In the genomic region with DNA sequence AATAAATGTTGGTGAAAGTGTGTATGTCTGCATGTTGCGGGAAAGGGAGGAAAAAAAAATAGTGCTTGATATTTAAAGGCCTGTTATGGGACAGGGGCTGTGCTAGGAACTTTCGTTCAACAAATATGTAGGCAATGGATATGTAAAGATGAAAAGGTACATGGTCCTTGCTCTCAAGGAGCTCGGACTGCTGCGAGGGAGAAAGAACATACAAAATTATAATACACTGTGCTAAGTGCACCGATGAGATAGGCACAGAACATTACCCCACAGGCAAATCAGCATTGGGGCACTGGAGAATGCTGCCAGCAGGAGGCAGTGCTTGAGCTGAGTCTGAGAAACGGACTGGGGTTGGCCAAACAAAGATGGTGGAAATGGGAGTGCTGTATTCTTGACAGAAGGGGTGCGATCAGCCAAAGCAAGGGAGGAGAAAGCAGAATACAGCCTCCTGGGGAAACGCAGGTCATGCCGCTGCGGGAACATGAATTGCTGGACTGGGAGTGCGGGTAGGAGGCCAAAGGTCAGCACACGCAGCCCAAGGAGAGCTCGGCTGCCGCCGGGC, we compare ENCODE assay signal across 8 cellular contexts. TPM values are rescaled to one million over a fixed set of nuclear protein-coding genes. Genes with fewer than 3 reads are reported as not detected.
DNase-seq lines count a peak whose midpoint lies in the region; ATAC-seq, FAIRE-seq and TF ChIP-seq lines count a peak whose summit lies in the region.

No MANE protein-coding gene starts in this region.

- H3K9me3 ChIP-seq in K562 (replicated peaks; ENCODE audit: control insufficient read depth, insufficient read depth, low read depth, low read length) = no peaks in the 10 kb centered on the region
- no peaks in the 10 kb centered on the region for H3K9me3 ChIP-seq in gastrocnemius medialis

- no peaks in the 10 kb centered on the region for H4K20me1 ChIP-seq in K562 (replicated peaks; ENCODE audit: control insufficient read depth, insufficient read depth, low read length)

- TF ChIP-seq CTCF in K562 (IDR thresholded peaks at IDR 0.05 in 2 of 3, conservative IDR thresholded peaks at IDR 0.05 in 1 of 3; ENCODE audit: insufficient read depth in 2 of 3, low read depth in 1 of 3, low read length in 3 of 3) (peak; percentile 84 to 91 (median 89)), gastrocnemius medialis (IDR thresholded peaks at IDR 0.05 in 4 of 5, conservative IDR thresholded peaks at IDR 0.05 in 1 of 5) (peak; percentile 53 to 78 (median 66))

- TF ChIP-seq EP300 in K562 (IDR thresholded peaks at IDR 0.05; ENCODE audit: low read length) = no peak

- in situ Hi-C loops in K562 (cut with MboI) = no loop called here
- in situ Hi-C loops in gastrocnemius medialis (cut with MboI; ENCODE audit: low sequenced_read_pairs in 4 of 4) = loop anchor here in 3 of 4 donors (5.0 to 25.0 kb wide), 3 partner anchors 94 to 473 kb away; partner anchors contain the start of genes TM6SF1 (in 2 of the 3) and RPS17 (in 1 of the 3)

- H3K27me3 ChIP-seq in K562 (ENCODE audit: control insufficient read depth in 2 of 2, insufficient read depth in 2 of 2, low read length in 2 of 2) (no peaks in the 10 kb centered on the region; a peak in 1 of 5 replicates), gastrocnemius medialis (no peaks in the 10 kb centered on the region)

- H3K4me2 ChIP-seq in K562 (ENCODE audit: insufficient read depth, low read length) = peak overlapping the region; percentile 85

- FAIRE-seq in GM12891 (lab: Jason Lieb, UNC) (peak; percentile 84), K562 (lab: Jason Lieb, UNC) (peak; percentile 81)

- H3K4me1 ChIP-seq in K562 (replicated peaks in 1 of 2; ENCODE audit: control insufficient read depth in 2 of 2, insufficient read depth in 2 of 2, low read length in 2 of 2) (peaks cover 20 to 24% of the 10 kb centered on the region in 2 experiments; a peak in 4 of 5 replicates), gastrocnemius medialis (peaks cover 26% of the 10 kb centered on the region in 2 donors)

- BruUV-seq in K562 (replicated peaks; lab: Mats Ljungman, UMichigan) = no TSS peak

- peaks cover 36% of the 10 kb centered on the region for H3K79me2 ChIP-seq in K562 (ENCODE audit: control insufficient read depth, insufficient read depth, low read length)

- CTCF ChIA-PET in K562 (lab: Yijun Ruan, JAX; ENCODE audit: low intra/inter-chr PET ratio) = interaction anchor here (1.0 to 1.7 kb wide), 3 partner anchors 161 to 561 kb away, joined by 5 to 6 read pairs (median 5); no protein-coding TSS in a partner anchor

- peak overlapping the region; percentile 68 for H3K4me3 ChIP-seq in K562
- peak overlapping the region; percentile 90 to 100 (median 95) for H3K4me3 ChIP-seq in gastrocnemius medialis

- POLR2A ChIA-PET in K562 (lab: Yijun Ruan, JAX) = interaction anchor here (0.6 to 1.6 kb wide), 5 partner anchors 11 to 330 kb away, joined by 3 to 6 read pairs (median 4); no protein-coding TSS in a partner anchor

- H3K36me3 ChIP-seq in K562 (ENCODE audit: control insufficient read depth, insufficient read depth, low read length) (peaks cover 31% of the 10 kb centered on the region), gastrocnemius medialis (peaks cover 0 to 34% of the 10 kb centered on the region in 2 donors)

- peak overlapping the region; percentile 90 to 94 for H3K9ac ChIP-seq in K562 (ENCODE audit: insufficient read depth in 1 of 2, low read depth in 2 of 2, low read length in 2 of 2)

- no peak for TF ChIP-seq POLR2A in GM12891 (IDR thresholded peaks at IDR 0.05; ENCODE audit: low read depth, low read length)
- no peak for TF ChIP-seq POLR2A in K562 (conservative IDR thresholded peaks at IDR 0.05)
- TF ChIP-seq POLR2A in gastrocnemius medialis (IDR thresholded peaks at IDR 0.05) = no peak

- peak; percentile 81 to 83 for TF ChIP-seq RAD21 in K562 (CRISPR knock-in tag; conservative IDR thresholded peaks at IDR 0.05 in 1 of 2, IDR thresholded peaks at IDR 0.05 in 1 of 2)

- peak; percentile 54 for ATAC-seq in HG02678 (IDR thresholded peaks at IDR 0.05; ENCODE audit: unreplicated experiment)
- ATAC-seq in K562 = peak; percentile 84
- peak; percentile 64 to 84 for ATAC-seq in gastrocnemius medialis

- intact Hi-C loops in K562 (cut with micrococcal nuclease) = loop anchor here (1.0 to 5.0 kb wide), 5 partner anchors 56 to 426 kb away; partner anchors contain the start of genes BTBD1 and TM6SF1
- intact Hi-C loops in gastrocnemius medialis (cut with DNase I; ENCODE audit: low total_unique reads) = loop anchor here (1.0 to 10.0 kb wide), 5 partner anchors 37 to 476 kb away; partner anchors contain the start of genes HDGFL3 and TM6SF1

- H2AFZ ChIP-seq in K562 (ENCODE audit: low read depth, low read length) = peak overlapping the region; percentile 96

- WGBS in K562 (ENCODE audit: insufficient coverage, low coverage, missing lambda C conversion rate) = 4% methylated on average over 15 of the region's 15 CpGs

- H3K9me1 ChIP-seq in K562 (ENCODE audit: control insufficient read depth, insufficient read depth, low read length) = no peaks in the 10 kb centered on the region

- peak overlapping the region; percentile 67 for H3K27ac ChIP-seq in K562 (ENCODE audit: extremely low read depth, low read depth, low read length)
- peak overlapping the region; percentile 82 to 92 (median 86) for H3K27ac ChIP-seq in gastrocnemius medialis

- DNase-seq in GM12891 (ENCODE audit: insufficient read length, low spot score) (peak; percentile 71), NCI-H1092 treated with DMSO at 0.1 percent for 48 hours (lab: John Stamatoyannopoulos, UW) (peak; percentile 46), T1000 (lab: John Stamatoyannopoulos, UW) (peak; percentile 6), K562 (ENCODE audit: extremely low read depth in 1 of 4, low spot score in 3 of 4) (peak; percentile 64 to 88 (median 74)), iPS DF 4.7 (ENCODE audit: extremely low read depth, low spot score) (peak; percentile 33), gastrocnemius medialis (peak; percentile 52 to 79), mesenteric fat pad (ENCODE audit: low spot score) (no peak)

RNA-seq across cellular contexts. Expression of gene C15orf40, which starts 0.6 kb away (rescaled TPM):
- polyA plus RNA-seq in GM12891 (2012; ENCODE audit: low read depth, missing spikeins) = 28.7 TPM
- 46.2 and 54.6 TPM in 2 replicates for total RNA-seq in K562 (2011; cell fraction: chromatin; rRNA removed; ENCODE audit: low replicate concordance)
- total RNA-seq in K562 (2011; cell fraction: nucleolus; rRNA removed) = 35.3 and 48.2 TPM in 2 replicates
- 49.2 and 71.3 TPM in 2 replicates for total RNA-seq in K562 (2011; cell fraction: nucleoplasm; rRNA removed)
- total RNA-seq in K562 (2014; rRNA removed) = 15.9 and 18.4 TPM in 2 replicates
- total RNA-seq in K562 (2014; rRNA removed; fragmentation: Illumina TruSeq; extraction: Trizol) = 30.3 and 33.7 TPM in 2 replicates
- total RNA-seq in K562 (2015; rRNA removed; fragmentation: Illumina TruSeq; extraction: Trizol) = 13.6 and 22.1 TPM in 2 replicates
- total RNA-seq in K562 (2021) = 22.9 and 27.0 TPM in 2 replicates
- 21.4 and 27.0 TPM in 2 replicates for polyA plus RNA-seq in K562 (2011; rRNA removed)
- 13.7 and 19.6 TPM in 2 replicates for polyA plus RNA-seq in K562 (2011; cell fraction: cytosol; rRNA removed)
- polyA plus RNA-seq in K562 (2011; cell fraction: nucleus; rRNA removed) = 18.6 and 24.1 TPM in 2 replicates
- polyA plus RNA-seq in K562 (2012) = 28.6 and 37.1 TPM in 2 replicates
- 23.2 and 33.9 TPM in 2 replicates for polyA plus RNA-seq in K562 (2014; fragmentation: Illumina TruSeq; extraction: Trizol)
- polyA plus RNA-seq in K562 (2014; fragmentation: Nextera tagmentation; extraction: Ambion mirVana) = 10 to 100 TPM; 49.9 to 52.0 TPM
- polyA plus RNA-seq in K562 (2014; rRNA removed) = 21.8 and 29.6 TPM in 2 replicates
- 13.9 and 15.5 TPM in 2 replicates for polyA minus RNA-seq in K562 (2011; rRNA and poly(A)+ RNA removed)
- polyA minus RNA-seq in K562 (2011; cell fraction: cytosol; rRNA and poly(A)+ RNA removed) = 4.8 and 6.3 TPM in 2 replicates
- 25.8 and 31.9 TPM in 2 replicates for polyA minus RNA-seq in K562 (2011; cell fraction: nucleus; rRNA and poly(A)+ RNA removed)
- 10 to 100 TPM in 2 of 4 donors, 1 to 10 TPM in 2; 5.9 to 14.6 (median 9.5) TPM for total RNA-seq in gastrocnemius medialis
- 21.5 TPM for total RNA-seq in mesenteric fat pad

RNA-seq across cellular contexts. Expression of gene RAMAC, which starts 24.8 kb away (rescaled TPM):
- polyA plus RNA-seq in GM12891 (2012; ENCODE audit: low read depth, missing spikeins) = 30.3 TPM
- total RNA-seq in K562 (2011; cell fraction: chromatin; rRNA removed; ENCODE audit: low replicate concordance) = 2.6 and 5.9 TPM in 2 replicates
- total RNA-seq in K562 (2011; cell fraction: nucleolus; rRNA removed) = 3.8 and 4.2 TPM in 2 replicates
- 5.6 and 8.0 TPM in 2 replicates for total RNA-seq in K562 (2011; cell fraction: nucleoplasm; rRNA removed)
- total RNA-seq in K562 (2014; rRNA removed) (35.8 and 37.8 TPM in 2 replicates), K562 (2014; rRNA removed; fragmentation: Illumina TruSeq; extraction: Trizol) (43.3 and 44.1 TPM in 2 replicates), K562 (2015; rRNA removed; fragmentation: Illumina TruSeq; extraction: Trizol) (41.7 and 41.9 TPM in 2 replicates), K562 (2021) (26.9 and 28.4 TPM in 2 replicates), gastrocnemius medialis (10 to 100 TPM; 16.4 to 28.0 (median 23.7) TPM), mesenteric fat pad (14.1 TPM)
- polyA plus RNA-seq in K562 (2011; rRNA removed) (24.8 and 36.5 TPM in 2 replicates), K562 (2014; fragmentation: Illumina TruSeq; extraction: Trizol) (35.4 and 38.4 TPM in 2 replicates), K562 (2014; fragmentation: Nextera tagmentation; extraction: Ambion mirVana) (100 to 1,000 TPM; 100 to 108 TPM), K562 (2014; rRNA removed) (35.4 and 42.8 TPM in 2 replicates)
- polyA plus RNA-seq in K562 (2011; cell fraction: cytosol; rRNA removed) = 11.2 and 18.5 TPM in 2 replicates
- 6.4 and 8.9 TPM in 2 replicates for polyA plus RNA-seq in K562 (2011; cell fraction: nucleus; rRNA removed)
- 24.3 and 37.1 TPM in 2 replicates for polyA plus RNA-seq in K562 (2012)
- 24.8 and 30.8 TPM in 2 replicates for polyA minus RNA-seq in K562 (2011; rRNA and poly(A)+ RNA removed)
- polyA minus RNA-seq in K562 (2011; cell fraction: cytosol; rRNA and poly(A)+ RNA removed) = 6.6 and 12.8 TPM in 2 replicates
- 1.6 and 3.2 TPM in 2 replicates for polyA minus RNA-seq in K562 (2011; cell fraction: nucleus; rRNA and poly(A)+ RNA removed)

RNA-seq across cellular contexts. Expression of gene BTBD1, which starts 56.3 kb away (rescaled TPM):
- polyA plus RNA-seq in GM12891 (2012; ENCODE audit: low read depth, missing spikeins) = 37.2 TPM
- 36.3 and 67.9 TPM in 2 replicates for total RNA-seq in K562 (2011; cell fraction: chromatin; rRNA removed; ENCODE audit: low replicate concordance)
- total RNA-seq in K562 (2011; cell fraction: nucleolus; rRNA removed) = 28.7 and 30.3 TPM in 2 replicates
- 50.4 and 78.1 TPM in 2 replicates for total RNA-seq in K562 (2011; cell fraction: nucleoplasm; rRNA removed)
- total RNA-seq in K562 (2014; rRNA removed) (89.1 and 90.4 TPM in 2 replicates), K562 (2014; rRNA removed; fragmentation: Illumina TruSeq; extraction: Trizol) (97.6 and 107 TPM in 2 replicates), K562 (2015; rRNA removed; fragmentation: Illumina TruSeq; extraction: Trizol) (87.4 and 93.4 TPM in 2 replicates), K562 (2021) (75.8 and 77.3 TPM in 2 replicates), gastrocnemius medialis (100 to 1,000 TPM; 229 to 408 (median 342) TPM), mesenteric fat pad (49.0 TPM)
- polyA plus RNA-seq in K562 (2011; rRNA removed) (91.7 and 106 TPM in 2 replicates), K562 (2014; fragmentation: Illumina TruSeq; extraction: Trizol) (89.5 and 94.1 TPM in 2 replicates), K562 (2014; fragmentation: Nextera tagmentation; extraction: Ambion mirVana) (10 to 100 TPM; 19.4 to 27.2 TPM), K562 (2014; rRNA removed) (73.6 and 74.9 TPM in 2 replicates)
- 42.8 and 47.8 TPM in 2 replicates for polyA plus RNA-seq in K562 (2011; cell fraction: cytosol; rRNA removed)
- 32.2 and 50.2 TPM in 2 replicates for polyA plus RNA-seq in K562 (2011; cell fraction: nucleus; rRNA removed)
- 58.8 and 59.6 TPM in 2 replicates for polyA plus RNA-seq in K562 (2012)
- polyA minus RNA-seq in K562 (2011; rRNA and poly(A)+ RNA removed) = 134 and 142 TPM in 2 replicates
- 66.7 and 84.5 TPM in 2 replicates for polyA minus RNA-seq in K562 (2011; cell fraction: cytosol; rRNA and poly(A)+ RNA removed)
- 32.2 and 51.5 TPM in 2 replicates for polyA minus RNA-seq in K562 (2011; cell fraction: nucleus; rRNA and poly(A)+ RNA removed)

RNA-seq across cellular contexts. Expression of gene HOMER2, which starts 58.3 kb away (rescaled TPM):
- 5.2 TPM for polyA plus RNA-seq in GM12891 (2012; ENCODE audit: low read depth, missing spikeins)
- total RNA-seq in K562 (2011; cell fraction: chromatin; rRNA removed; ENCODE audit: low replicate concordance) = 1.4 and 2.3 TPM in 2 replicates
- total RNA-seq in K562 (2011; cell fraction: nucleolus; rRNA removed) = 1.4 and 1.8 TPM in 2 replicates
- total RNA-seq in K562 (2011; cell fraction: nucleoplasm; rRNA removed) = 2.2 and 2.9 TPM in 2 replicates
- total RNA-seq in K562 (2014; rRNA removed) (0.32 and 0.69 TPM in 2 replicates), K562 (2014; rRNA removed; fragmentation: Illumina TruSeq; extraction: Trizol) (0.25 and 0.57 TPM in 2 replicates), K562 (2015; rRNA removed; fragmentation: Illumina TruSeq; extraction: Trizol) (0.41 TPM in 1 of 2 replicates, not detected in the other), K562 (2021) (0.47 and 0.54 TPM in 2 replicates), gastrocnemius medialis (100 to 1,000 TPM in 2 of 4 donors, 10 to 100 TPM in 2; 51.6 to 132 (median 94.5) TPM), mesenteric fat pad (2.9 TPM)
- polyA plus RNA-seq in K562 (2011; rRNA removed) (0.13 and 0.18 TPM in 2 replicates), K562 (2014; fragmentation: Illumina TruSeq; extraction: Trizol) (0.30 and 0.43 TPM in 2 replicates), K562 (2014; fragmentation: Nextera tagmentation; extraction: Ambion mirVana) (under 1 TPM; 0.18 to 0.41 TPM), K562 (2014; rRNA removed) (0.23 and 0.31 TPM in 2 replicates)
- 0.63 TPM in 1 of 2 replicates, not detected in the other for polyA plus RNA-seq in K562 (2011; cell fraction: cytosol; rRNA removed)
- polyA plus RNA-seq in K562 (2011; cell fraction: nucleus; rRNA removed) = 0.93 and 1.7 TPM in 2 replicates
- polyA plus RNA-seq in K562 (2012) = 0.15 and 0.30 TPM in 2 replicates
- polyA minus RNA-seq in K562 (2011; rRNA and poly(A)+ RNA removed) = 1.1 TPM in 1 of 2 replicates, not detected in the other
- not detected in 2 replicates for polyA minus RNA-seq in K562 (2011; cell fraction: cytosol; rRNA and poly(A)+ RNA removed)
- polyA minus RNA-seq in K562 (2011; cell fraction: nucleus; rRNA and poly(A)+ RNA removed) = 0.67 and 1.8 TPM in 2 replicates
